In the genomic region with DNA sequence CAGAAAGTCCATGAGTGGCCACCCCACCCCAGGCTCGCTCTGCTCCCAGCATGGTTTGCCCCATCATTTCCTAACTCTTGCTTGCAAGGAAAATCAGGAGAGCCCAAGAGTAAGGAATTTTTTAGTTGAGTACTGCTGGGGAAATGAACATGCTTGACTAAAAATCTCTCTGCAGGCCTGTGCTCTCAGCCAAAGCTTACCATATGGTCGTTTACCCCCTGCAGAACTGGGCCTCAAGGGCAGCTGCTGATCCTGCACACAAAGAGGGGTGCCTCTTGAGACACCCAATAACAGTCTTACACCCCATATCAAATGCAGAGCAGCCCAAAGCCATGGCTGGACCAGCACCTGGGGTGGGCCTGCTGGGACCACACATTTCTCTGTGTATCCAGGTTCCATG, we compare ENCODE assay signal across 20 cellular contexts.
DNase-seq lines count a peak whose midpoint lies in the region; TF ChIP-seq lines count a peak whose summit lies in the region.
"Had no signal": no experiment of that assay in that cellular context is flagged by ENCODE, and none has a peak within 500 bp of the region (broad histone marks: within the 10 kb centered on the region; RNA-seq: fewer than 3 reads in every experiment).

No MANE protein-coding gene starts in this region.

- H3K36me3 Mint-ChIP-seq in activated CD4-positive, alpha-beta T cell treated with anti-CD3 and anti-CD28 coated beads, Interleukin-2, amount 10 ng/mL, durations not matched to agents 24 days and 14 days (ENCODE audit: low read depth): no peaks in the 10 kb centered on the region
- H3K36me3 Mint-ChIP-seq: CD4-positive, CD25-positive, alpha-beta regulatory T cell; CD8-positive, alpha-beta T cell had no signal

- H4K20me1 ChIP-seq in OCI-LY7 (ENCODE audit: insufficient read depth, low read length): no peaks in the 10 kb centered on the region
- H4K20me1 ChIP-seq: BLaER1 had no signal

- H3K27ac ChIP-seq in HEK293 (ENCODE audit: extremely low read depth, low read depth, low read length): no peak overlapping the region
- peak overlapping the region; percentile 11; the same call in 1 of the 2 replicates for H3K27ac ChIP-seq in WERI-Rb-1
- H3K27ac ChIP-seq in OCI-LY7 (ENCODE audit: low read depth, low read length, poor library complexity, severe bottlenecking): no peak overlapping the region
- H3K27ac ChIP-seq in caudate nucleus (ENCODE audit: low read depth, low read length): no peak overlapping the region
- H3K27ac ChIP-seq: 22Rv1, BLaER1, C4-2B, GM23248 had no signal

- no peak overlapping the region for H3K4me3 ChIP-seq in HEK293 (ENCODE audit: low read depth, low read length)
- H3K4me3 ChIP-seq in WERI-Rb-1 (ENCODE audit: low read depth, low read length): no peak overlapping the region
- no peak overlapping the region for H3K4me3 ChIP-seq in OCI-LY7 (ENCODE audit: low read depth, low read length, poor library complexity, severe bottlenecking)
- H3K4me3 ChIP-seq: BLaER1, GM23248 had no signal

- POLR2A ChIA-PET in HEK293 (lab: Yijun Ruan, JAX) (no interaction called here), OCI-LY7 (lab: Charles Lee) (no interaction called here)

- H3K79me2 ChIP-seq in OCI-LY7 (ENCODE audit: insufficient read depth, low read depth, low read length): no peaks in the 10 kb centered on the region

- H3K27ac Mint-ChIP-seq in activated CD4-positive, alpha-beta T cell treated with anti-CD3 and anti-CD28 coated beads, Interleukin-2, amount 10 ng/mL, durations not matched to agents 24 days and 14 days: no peak overlapping the region
- H3K27ac Mint-ChIP-seq: B cell; CD4-positive, CD25-positive, alpha-beta regulatory T cell; CD8-positive, alpha-beta T cell had no signal

- H3K9me3 Mint-ChIP-seq in activated CD4-positive, alpha-beta T cell treated with anti-CD3 and anti-CD28 coated beads, Interleukin-2, amount 10 ng/mL, durations not matched to agents 24 days and 14 days: no peaks in the 10 kb centered on the region

- no peaks in the 10 kb centered on the region for H3K27me3 ChIP-seq in WERI-Rb-1 (ENCODE audit: insufficient read depth, low read depth, severe bottlenecking)
- H3K27me3 ChIP-seq: BLaER1 had no signal

- no peak overlapping the region for H3K4me3 Mint-ChIP-seq in activated CD4-positive, alpha-beta T cell treated with anti-CD3 and anti-CD28 coated beads, Interleukin-2, amount 10 ng/mL, durations not matched to agents 24 days and 14 days
- H3K4me3 Mint-ChIP-seq: B cell; CD4-positive, CD25-positive, alpha-beta regulatory T cell; CD8-positive, alpha-beta T cell had no signal

- CTCF ChIA-PET in HEK293 (lab: Yijun Ruan, JAX): no interaction called here
- CTCF ChIA-PET in OCI-LY7 (lab: Charles Lee; ENCODE audit: unreplicated experiment): no interaction called here

- no peak overlapping the region for H3K4me2 ChIP-seq in OCI-LY7 (ENCODE audit: low read length)
- H3K4me2 ChIP-seq: BLaER1 had no signal

- BruUV-seq in OCI-LY7 (replicated peaks; lab: Mats Ljungman, UMichigan): no TSS peak

- peak; percentile 19 for DNase-seq in activated CD4-positive, alpha-beta T cell treated with anti-CD3 and anti-CD28 coated beads, Interleukin-2, amount 10 ng/mL, durations not matched to agents 24 days and 14 days
- DNase-seq in activated CD4-positive, alpha-beta T cell treated with anti-CD3 and anti-CD28 coated beads, Interleukin-2, amount 50 U/mL, for 1 hour: no peak
- DNase-seq in DMS 273 (lab: John Stamatoyannopoulos, UW; ENCODE audit: unreplicated experiment): peak; percentile 76
- no peak for DNase-seq in WERI-Rb-1
- DNase-seq in mesenteric fat pad (ENCODE audit: low spot score): no peak
- no peak for DNase-seq in OCI-LY7 (ENCODE audit: low spot score)
- DNase-seq in caudate nucleus (lab: John Stamatoyannopoulos, UW): no peak
- DNase-seq: Caco-2; CD4-positive, CD25-positive, alpha-beta regulatory T cell; CD8-positive, alpha-beta T cell; DMS53; DMS79 treated with DMSO at 0.1 percent for 48 hours; GM23248; H7; HCEC 1CT had no signal

- H2AFZ ChIP-seq in OCI-LY7 (ENCODE audit: low read length): no peak overlapping the region
- H2AFZ ChIP-seq: GM23248 had no signal

- no peaks in the 10 kb centered on the region for H3K4me1 Mint-ChIP-seq in activated CD4-positive, alpha-beta T cell treated with anti-CD3 and anti-CD28 coated beads, Interleukin-2, amount 10 ng/mL, durations not matched to agents 24 days and 14 days
- H3K4me1 Mint-ChIP-seq: B cell; CD4-positive, CD25-positive, alpha-beta regulatory T cell had no signal

- H3K4me1 ChIP-seq in HEK293 (ENCODE audit: control insufficient read depth, insufficient read depth, low read length): peaks cover 11% of the 10 kb centered on the region; the same call in 1 of the 2 replicates
- H3K4me1 ChIP-seq in OCI-LY7 (ENCODE audit: insufficient read depth, low read length, poor library complexity, severe bottlenecking): no peaks in the 10 kb centered on the region
- H3K4me1 ChIP-seq: BLaER1, Caco-2 had no signal

- no peak for TF ChIP-seq CTCF in HEK293 (tag by site-specific recombination; IDR thresholded peaks at IDR 0.05)
- TF ChIP-seq CTCF in WERI-Rb-1 (IDR thresholded peaks at IDR 0.05; ENCODE audit: low read depth, low read length): no peak
- no peak for TF ChIP-seq CTCF in OCI-LY7 (conservative IDR thresholded peaks at IDR 0.05; ENCODE audit: low read length)

- no peaks in the 10 kb centered on the region for H3K36me3 ChIP-seq in HEK293 (ENCODE audit: control insufficient read depth in 2 of 2, insufficient read depth in 1 of 2, low read length in 2 of 2)
- no peaks in the 10 kb centered on the region for H3K36me3 ChIP-seq in WERI-Rb-1
- H3K36me3 ChIP-seq in OCI-LY7 (ENCODE audit: insufficient read depth, low read length): no peaks in the 10 kb centered on the region
- H3K36me3 ChIP-seq: BLaER1 had no signal

- intact Hi-C loops in activated CD4-positive, alpha-beta T cell treated with anti-CD3 and anti-CD28 coated beads, Interleukin-2, amount 10 ng/mL, durations not matched to agents 24 days and 14 days (cut with micrococcal nuclease): no loop called here
- intact Hi-C loops in OCI-LY7 (cut with micrococcal nuclease; ENCODE audit: unreplicated experiment): no loop called here

- H3K9me3 ChIP-seq in HEK293 (ENCODE audit: control insufficient read depth, insufficient read depth, low read depth, low read length): no peaks in the 10 kb centered on the region
- H3K9me3 ChIP-seq in WERI-Rb-1 (ENCODE audit: severe bottlenecking): no peaks in the 10 kb centered on the region
- H3K9me3 ChIP-seq in OCI-LY7 (ENCODE audit: low read length): no peaks in the 10 kb centered on the region
- H3K9me3 ChIP-seq: Caco-2 had no signal

- no peaks in the 10 kb centered on the region for H3K27me3 Mint-ChIP-seq in activated CD4-positive, alpha-beta T cell treated with anti-CD3 and anti-CD28 coated beads, Interleukin-2, amount 10 ng/mL, durations not matched to agents 24 days and 14 days
- H3K27me3 Mint-ChIP-seq: B cell; CD4-positive, CD25-positive, alpha-beta regulatory T cell had no signal

- no peaks in the 10 kb centered on the region for H3K9me2 ChIP-seq in OCI-LY7 (ENCODE audit: insufficient read depth, low read length)

TF ChIP-seq in HEK293, 187 proteins besides CTCF, POLR2A, EP300 and RAD21:
- peak; percentile 51; the same call in 1 of the 2 replicates for TF ChIP-seq ZIC2 (tag by site-specific recombination; IDR thresholded peaks at IDR 0.05)
- TF ChIP-seq, protein P1, sequence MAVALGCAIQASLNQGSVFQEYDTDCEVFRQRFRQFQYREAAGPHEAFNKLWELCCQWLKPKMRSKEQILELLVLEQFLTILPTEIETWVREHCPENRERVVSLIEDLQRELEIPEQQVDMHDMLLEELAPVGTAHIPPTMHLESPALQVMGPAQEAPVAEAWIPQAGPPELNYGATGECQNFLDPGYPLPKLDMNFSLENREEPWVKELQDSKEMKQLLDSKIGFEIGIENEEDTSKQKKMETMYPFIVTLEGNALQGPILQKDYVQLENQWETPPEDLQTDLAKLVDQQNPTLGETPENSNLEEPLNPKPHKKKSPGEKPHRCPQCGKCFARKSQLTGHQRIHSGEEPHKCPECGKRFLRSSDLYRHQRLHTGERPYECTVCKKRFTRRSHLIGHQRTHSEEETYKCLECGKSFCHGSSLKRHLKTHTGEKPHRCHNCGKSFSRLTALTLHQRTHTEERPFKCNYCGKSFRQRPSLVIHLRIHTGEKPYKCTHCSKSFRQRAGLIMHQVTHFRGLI (tag by site-specific recombination; IDR thresholded peaks at IDR 0.05): no peak

Comparison
In these comparisons a context has a peak if more than half of its experiments do, and no peak if none do; other contexts are left out.
1. DNase-seq: peak in activated CD4-positive, alpha-beta T cell treated with anti-CD3 and anti-CD28 coated beads, Interleukin-2, amount 10 ng/mL, durations not matched to agents 24 days and 14 days (single experiment) and DMS 273 (single experiment); none in activated CD4-positive, alpha-beta T cell treated with anti-CD3 and anti-CD28 coated beads, Interleukin-2, amount 50 U/mL, for 1 hour (single experiment), WERI-Rb-1 (single experiment), mesenteric fat pad (single experiment), OCI-LY7 (single experiment) and caudate nucleus (0 of 61).